ENCODE assay signal across 1 cellular context in genomic region chr20:31678389-31679356, GRCh38.
A peak's percentile ranks its signal among the peaks of the same experiment; 100 is the strongest.
TF ChIP-seq lines count a peak whose summit lies in the region.

No MANE protein-coding gene starts in this region.

TF ChIP-seq in HepG2, 621 proteins besides CTCF, POLR2A, EP300 and RAD21 (continued from another document and continues in another):
- TF ChIP-seq AKNA (CRISPR knock-in tag; IDR thresholded peaks at IDR 0.05; ENCODE audit: borderline replicate concordance) (no peak), ZNF367 (CRISPR knock-in tag; IDR thresholded peaks at IDR 0.05; ENCODE audit: borderline replicate concordance) (no peak), HBP1 (CRISPR knock-in tag; IDR thresholded peaks at IDR 0.05; ENCODE audit: low read depth) (peak; percentile 81; the same call in 1 of the 2 replicates), POLR2AphosphoS5 (IDR thresholded peaks at IDR 0.05; ENCODE audit: low read depth, low read length) (peak; percentile 29), PATZ1 (CRISPR knock-in tag; IDR thresholded peaks at IDR 0.05) (no peak; the same call in 1 of the 2 replicates), MED1 (CRISPR knock-in tag; IDR thresholded peaks at IDR 0.05) (peak; percentile 67), FOXA3 (CRISPR knock-in tag; IDR thresholded peaks at IDR 0.05) (0 out of 2 replicates have a peak, but pooled peaks have one; percentile 11), ZGPAT (CRISPR knock-in tag; IDR thresholded peaks at IDR 0.05) (no peak), ZBTB38 (CRISPR knock-in tag; IDR thresholded peaks at IDR 0.05) (no peak), AGO2 (optimal IDR thresholded peaks at IDR 0.05; ENCODE audit: low read depth, low read length) (no peak), ZNF136 (CRISPR knock-in tag; IDR thresholded peaks at IDR 0.05; ENCODE audit: low read depth) (0 out of 2 replicates have a peak, but pooled peaks have one; percentile 76), RFX3 (CRISPR knock-in tag; IDR thresholded peaks at IDR 0.05) (no peak), LBX2 (CRISPR knock-in tag; IDR thresholded peaks at IDR 0.05; ENCODE audit: borderline replicate concordance) (no peak), ZSCAN12 (CRISPR knock-in tag; IDR thresholded peaks at IDR 0.05) (no peak), TCF7L2 (IDR thresholded peaks at IDR 0.05; ENCODE audit: low read depth, low read length) (no peak), JUN (CRISPR knock-in tag; IDR thresholded peaks at IDR 0.05) (no peak), ARNT (IDR thresholded peaks at IDR 0.05) (no peak), ZNF564 (CRISPR knock-in tag; IDR thresholded peaks at IDR 0.05) (no peak), ATF5 (CRISPR knock-in tag; IDR thresholded peaks at IDR 0.05; ENCODE audit: low read depth) (no peak), UBTF (CRISPR knock-in tag; IDR thresholded peaks at IDR 0.05) (no peak), NPAS2 (CRISPR knock-in tag; IDR thresholded peaks at IDR 0.05; ENCODE audit: borderline replicate concordance) (no peak), ZNF883 (CRISPR knock-in tag; IDR thresholded peaks at IDR 0.05; ENCODE audit: not compliant biosample characterization) (no peak), RNF2 (conservative IDR thresholded peaks at IDR 0.05; ENCODE audit: low read depth) (no peak), MXI1 (IDR thresholded peaks at IDR 0.05; ENCODE audit: borderline replicate concordance, low read depth, low read length) (no peak), ZNF792 (CRISPR knock-in tag; IDR thresholded peaks at IDR 0.05) (no peak), ZNF800 (CRISPR knock-in tag; IDR thresholded peaks at IDR 0.05) (no peak), THAP8 (CRISPR knock-in tag; IDR thresholded peaks at IDR 0.05; ENCODE audit: borderline replicate concordance) (no peak), SETDB1 (CRISPR knock-in tag; IDR thresholded peaks at IDR 0.05; ENCODE audit: borderline replicate concordance) (no peak), HNRNPK (IDR thresholded peaks at IDR 0.05; ENCODE audit: low read depth, low read length, poor library complexity, severe bottlenecking) (no peak), HIC2 (CRISPR knock-in tag; IDR thresholded peaks at IDR 0.05; ENCODE audit: low read depth) (peak; percentile 46; the same call in 1 of the 2 replicates), POGZ (CRISPR knock-in tag; IDR thresholded peaks at IDR 0.05) (no peak), ZFP36L1 (CRISPR knock-in tag; IDR thresholded peaks at IDR 0.05) (no peak), E2F2 (CRISPR knock-in tag; IDR thresholded peaks at IDR 0.05; ENCODE audit: borderline replicate concordance) (no peak), FOXM1 (CRISPR knock-in tag; IDR thresholded peaks at IDR 0.05) (no peak), ZNF263 (CRISPR knock-in tag; IDR thresholded peaks at IDR 0.05) (0 out of 2 replicates have a peak, but pooled peaks have one; percentile 13), HDAC2 (CRISPR knock-in tag; IDR thresholded peaks at IDR 0.05) (peak; percentile 88), ZNF747 (CRISPR knock-in tag; IDR thresholded peaks at IDR 0.05; ENCODE audit: borderline replicate concordance) (no peak), MLX (CRISPR knock-in tag; IDR thresholded peaks at IDR 0.05) (0 out of 2 replicates have a peak, but pooled peaks have one; percentile 40)
